ENCODE assay signal across 9 cellular contexts in genomic region chr2:152099655-152100050, GRCh38. TPM values are rescaled to one million over a fixed set of nuclear protein-coding genes. Genes with fewer than 3 reads are reported as not detected.
A peak's percentile ranks its signal among the peaks of the same experiment; 100 is the strongest.
DNase-seq lines count a peak whose midpoint lies in the region; TF ChIP-seq lines count a peak whose summit lies in the region.
"Had no signal": no experiment of that assay in that cellular context is flagged by ENCODE, and none has a peak within 500 bp of the region (broad histone marks: within the 10 kb centered on the region; RNA-seq: fewer than 3 reads in every experiment).

No MANE protein-coding gene starts in this region.

- peaks cover 18% of the 10 kb centered on the region for H3K4me1 Mint-ChIP-seq in activated T-cell treated with anti-CD3 and anti-CD28 coated beads, Interleukin-2, amount 50 U/mL, for 24 hours (ENCODE audit: low read depth)
- H3K4me1 Mint-ChIP-seq in activated T-helper 2 cell treated with anti-CD3 and anti-CD28 coated beads, Interferon-gamma antibody, Interleukin-2, Interleukin-4, amounts not matched to agents 10 μg/mL and 5 μg/mL and 100 μg/mL, durations not matched to agents 14 hours and 24 hours and 36 hours (ENCODE audit: low read depth) = peaks cover 15% of the 10 kb centered on the region

- H3K4me3 ChIP-seq in kidney epithelial cell (ENCODE audit: low read depth, low read length) (peak overlapping the region; percentile 53), subcutaneous abdominal adipose tissue (ENCODE audit: low read depth in 1 of 5, low read length in 5 of 5) (peak overlapping the region in 4 of 5 donors; percentile 64 to 72 (median 70))

- no peaks in the 10 kb centered on the region for H3K36me3 ChIP-seq in kidney epithelial cell (ENCODE audit: control insufficient read depth, insufficient read depth, low read length)
- no peaks in the 10 kb centered on the region for H3K36me3 ChIP-seq in subcutaneous abdominal adipose tissue (ENCODE audit: control insufficient read depth in 5 of 5, insufficient read depth in 5 of 5, low read length in 5 of 5)

- TF ChIP-seq CTCF in kidney epithelial cell (IDR thresholded peaks at IDR 0.05; ENCODE audit: insufficient read depth, low read length, poor library complexity, severe bottlenecking) = no peak

- no peaks in the 10 kb centered on the region for H3K36me3 Mint-ChIP-seq in activated T-cell treated with anti-CD3 and anti-CD28 coated beads, Interleukin-2, amount 50 U/mL, for 24 hours (ENCODE audit: low read depth)
- no peaks in the 10 kb centered on the region for H3K36me3 Mint-ChIP-seq in activated T-helper 2 cell treated with anti-CD3 and anti-CD28 coated beads, Interferon-gamma antibody, Interleukin-2, Interleukin-4, amounts not matched to agents 10 μg/mL and 5 μg/mL and 100 μg/mL, durations not matched to agents 14 hours and 24 hours and 36 hours (ENCODE audit: low read depth)

- H3K4me3 Mint-ChIP-seq in activated T-cell treated with anti-CD3 and anti-CD28 coated beads, Interleukin-2, amount 50 U/mL, for 24 hours = peak overlapping the region; percentile 78
- H3K4me3 Mint-ChIP-seq in activated T-helper 2 cell treated with anti-CD3 and anti-CD28 coated beads, Interferon-gamma antibody, Interleukin-2, Interleukin-4, amounts not matched to agents 10 μg/mL and 5 μg/mL and 100 μg/mL, durations not matched to agents 14 hours and 24 hours and 36 hours (ENCODE audit: low read depth) = peak overlapping the region; percentile 78

- peak overlapping the region in 1 of 5 donors; percentile 54 for H3K9ac ChIP-seq in subcutaneous abdominal adipose tissue (ENCODE audit: low read length in 5 of 5)

- H3K27me3 ChIP-seq in kidney epithelial cell (ENCODE audit: control insufficient read depth, insufficient read depth, low read length) (peaks cover 20% of the 10 kb centered on the region), subcutaneous abdominal adipose tissue (ENCODE audit: control insufficient read depth in 5 of 5, insufficient read depth in 4 of 5, low read length in 5 of 5) (peaks cover 3 to 26% (median 13%) of the 10 kb centered on the region in 5 donors)

- H3K27me3 Mint-ChIP-seq in activated T-cell treated with anti-CD3 and anti-CD28 coated beads, Interleukin-2, amount 50 U/mL, for 24 hours = peaks cover 67% of the 10 kb centered on the region
- peaks cover 52% of the 10 kb centered on the region for H3K27me3 Mint-ChIP-seq in activated T-helper 2 cell treated with anti-CD3 and anti-CD28 coated beads, Interferon-gamma antibody, Interleukin-2, Interleukin-4, amounts not matched to agents 10 μg/mL and 5 μg/mL and 100 μg/mL, durations not matched to agents 14 hours and 24 hours and 36 hours (ENCODE audit: low read depth)

- H3K9me3 ChIP-seq in subcutaneous abdominal adipose tissue (ENCODE audit: control insufficient read depth in 5 of 5, low read length in 5 of 5) = no peaks in the 10 kb centered on the region

- intact Hi-C loops in activated T-helper 2 cell treated with anti-CD3 and anti-CD28 coated beads, Interferon-gamma antibody, Interleukin-2, Interleukin-4, amounts not matched to agents 10 μg/mL and 5 μg/mL and 100 μg/mL, durations not matched to agents 14 hours and 24 hours and 36 hours (cut with micrococcal nuclease) = no loop called here

- peak overlapping the region; percentile 57 for H3K27ac Mint-ChIP-seq in activated T-cell treated with anti-CD3 and anti-CD28 coated beads, Interleukin-2, amount 50 U/mL, for 24 hours
- H3K27ac Mint-ChIP-seq in activated T-helper 2 cell treated with anti-CD3 and anti-CD28 coated beads, Interferon-gamma antibody, Interleukin-2, Interleukin-4, amounts not matched to agents 10 μg/mL and 5 μg/mL and 100 μg/mL, durations not matched to agents 14 hours and 24 hours and 36 hours = no peak overlapping the region

- DNase-seq in activated T-cell treated with anti-CD3 and anti-CD28 coated beads, Interleukin-2, amount 50 U/mL, for 24 hours = no peak
- no peak for DNase-seq in activated T-cell treated with anti-CD3 and anti-CD28 coated beads for 4 hours
- DNase-seq in activated T-helper 2 cell treated with anti-CD3 and anti-CD28 coated beads, Interferon-gamma antibody, Interleukin-2, Interleukin-4, amounts not matched to agents 10 μg/mL and 5 μg/mL and 100 μg/mL, durations not matched to agents 14 hours and 24 hours and 36 hours (ENCODE audit: low spot score) = no peak
- no peak for DNase-seq in kidney epithelial cell (ENCODE audit: low read depth)
- DNase-seq in amygdala (lab: John Stamatoyannopoulos, UW) = no peak
- DNase-seq in SW480 (ENCODE audit: low spot score) = no peak
- no peak for DNase-seq in KG1 (lab: John Stamatoyannopoulos, UW)
- DNase-seq: stimulated activated CD4-positive, alpha-beta T cell treated with anti-CD3 and anti-CD28 coated beads, Interleukin-2, amount 100 ng/mL, for 48 hours had no signal

- peaks cover 0 to 27% (median 23%) of the 10 kb centered on the region in 5 donors for H3K4me1 ChIP-seq in subcutaneous abdominal adipose tissue (ENCODE audit: control insufficient read depth in 5 of 5, insufficient read depth in 5 of 5, low read length in 5 of 5)

- H3K9me3 Mint-ChIP-seq in activated T-cell treated with anti-CD3 and anti-CD28 coated beads, Interleukin-2, amount 50 U/mL, for 24 hours = no peaks in the 10 kb centered on the region
- H3K9me3 Mint-ChIP-seq in activated T-helper 2 cell treated with anti-CD3 and anti-CD28 coated beads, Interferon-gamma antibody, Interleukin-2, Interleukin-4, amounts not matched to agents 10 μg/mL and 5 μg/mL and 100 μg/mL, durations not matched to agents 14 hours and 24 hours and 36 hours = no peaks in the 10 kb centered on the region

- no peak overlapping the region for H3K27ac ChIP-seq in subcutaneous abdominal adipose tissue (ENCODE audit: low read depth, low read length)

RNA-seq across cellular contexts. Expression of gene CACNB4, which starts 0.8 kb away (rescaled TPM):
- 0.23 and 0.39 TPM in 2 replicates for total RNA-seq in activated T-helper 2 cell treated with anti-CD3 and anti-CD28 coated beads, Interferon-gamma antibody, Interleukin-2, Interleukin-4, amounts not matched to agents 10 μg/mL and 5 μg/mL and 100 μg/mL, durations not matched to agents 14 hours and 24 hours and 36 hours
- 0.79 and 1.3 TPM in 2 replicates for total RNA-seq in kidney epithelial cell
